1 cellular context compared by ENCODE assay signal in the genomic region with DNA sequence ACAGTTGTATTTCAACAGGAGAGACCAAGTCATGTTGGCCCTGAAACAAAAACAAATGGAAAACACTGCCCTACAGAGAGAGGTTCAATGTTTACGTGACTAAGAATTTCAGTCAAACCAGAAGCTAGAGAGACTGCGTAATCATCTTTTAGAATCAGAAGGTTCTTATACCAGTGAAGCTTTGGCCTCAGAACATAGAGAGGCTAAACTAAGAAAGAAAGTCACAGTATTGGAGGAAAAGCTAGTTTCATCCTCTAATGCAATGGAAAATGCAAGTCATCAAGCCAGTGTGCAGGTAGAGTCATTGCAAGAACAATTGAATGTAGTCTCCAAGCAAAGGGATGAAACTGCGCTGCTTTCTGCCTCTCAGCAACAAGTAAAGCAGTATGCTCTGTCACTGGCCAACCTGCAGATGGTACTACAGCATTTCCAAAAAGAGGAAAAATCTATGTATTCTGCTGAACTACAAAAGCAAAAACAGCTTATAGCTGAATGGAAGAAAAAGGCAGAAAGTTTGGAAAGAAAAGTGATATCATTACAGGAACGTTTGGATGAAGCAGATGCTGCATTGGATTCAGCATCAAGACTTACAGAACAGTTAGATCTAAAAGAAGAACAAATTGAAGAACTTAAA.
TF ChIP-seq lines count a peak whose summit lies in the region.

No MANE protein-coding gene starts in this region.

TF ChIP-seq in HepG2, 621 proteins besides CTCF, POLR2A, EP300 and RAD21:
- TF ChIP-seq, protein P1, sequence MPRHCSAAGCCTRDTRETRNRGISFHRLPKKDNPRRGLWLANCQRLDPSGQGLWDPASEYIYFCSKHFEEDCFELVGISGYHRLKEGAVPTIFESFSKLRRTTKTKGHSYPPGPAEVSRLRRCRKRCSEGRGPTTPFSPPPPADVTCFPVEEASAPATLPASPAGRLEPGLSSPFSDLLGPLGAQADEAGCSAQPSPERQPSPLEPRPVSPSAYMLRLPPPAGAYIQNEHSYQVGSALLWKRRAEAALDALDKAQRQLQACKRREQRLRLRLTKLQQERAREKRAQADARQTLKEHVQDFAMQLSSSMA (CRISPR knock-in tag; IDR thresholded peaks at IDR 0.05) = no peak
- TF ChIP-seq ZNF713 (CRISPR knock-in tag; IDR thresholded peaks at IDR 0.05) (no peak), STAG1 (CRISPR knock-in tag; IDR thresholded peaks at IDR 0.05) (peak; percentile 49; the same call in 1 of the 2 replicates)
TF ChIP-seq in HepG2: peak in this region for 1.
